Comparison of ENCODE assay signal across 3 cellular contexts in the genomic region with DNA sequence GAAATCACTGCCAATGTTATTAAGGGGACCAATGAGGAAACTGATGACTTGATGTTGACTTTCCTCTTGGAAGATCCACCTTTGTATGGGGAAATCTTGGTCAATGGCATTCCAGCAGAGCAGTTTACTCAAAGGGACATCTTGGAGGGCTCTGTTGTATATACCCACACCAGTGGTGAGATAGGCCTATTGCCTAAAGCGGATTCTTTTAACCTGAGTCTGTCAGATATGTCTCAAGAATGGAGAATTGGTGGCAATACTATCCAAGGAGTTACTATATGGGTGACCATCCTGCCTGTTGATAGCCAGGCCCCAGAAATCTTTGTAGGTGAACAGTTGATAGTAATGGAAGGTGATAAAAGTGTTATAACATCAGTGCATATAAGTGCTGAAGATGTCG.
"Had no signal": no experiment of that assay in that cellular context is flagged by ENCODE, and none has a peak within 500 bp of the region (broad histone marks: within the 10 kb centered on the region; RNA-seq: fewer than 3 reads in every experiment).

No MANE protein-coding gene starts in this region.

- ATAC-seq: GM12878 had no signal

- H3K4me3 ChIP-seq: GM12878 had no signal

- DNase-seq: GDM1, GF-D8 had no signal
